23 cellular contexts compared by ENCODE assay signal in the genomic region with DNA sequence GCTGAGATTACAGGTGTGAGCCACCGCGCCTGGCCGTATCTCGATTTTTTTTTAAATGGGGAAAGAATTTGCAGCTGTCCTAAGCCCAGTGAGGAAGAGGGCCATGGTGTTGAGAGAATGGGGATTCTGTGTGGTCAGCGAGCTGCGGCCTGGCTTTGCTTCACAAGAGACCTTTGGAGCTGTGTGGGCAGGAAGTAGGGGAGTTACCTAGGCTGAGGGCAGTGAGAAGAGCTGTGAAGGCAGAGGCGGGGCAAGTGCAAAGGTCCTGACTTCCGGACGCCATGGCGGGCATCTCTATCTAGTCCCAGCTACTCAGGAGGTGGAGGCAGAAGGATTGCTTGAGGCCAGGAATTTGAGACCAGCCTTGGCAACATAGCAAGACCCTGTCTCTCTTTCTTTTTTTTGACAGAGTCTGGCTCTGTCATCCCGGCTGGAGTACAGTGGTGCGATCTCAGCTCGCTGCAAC. TPM values are rescaled to one million over a fixed set of nuclear protein-coding genes. Genes with fewer than 3 reads are reported as not detected.
DNase-seq lines count a peak whose midpoint lies in the region; ATAC-seq, FAIRE-seq and TF ChIP-seq lines count a peak whose summit lies in the region.
"Had no signal": no experiment of that assay in that cellular context is flagged by ENCODE, and none has a peak within 500 bp of the region (broad histone marks: within the 10 kb centered on the region; RNA-seq: fewer than 3 reads in every experiment).

No MANE protein-coding gene starts in this region.

- intact Hi-C loops in kidney (cut with DNase I) = no loop called here

- H3K36me3 ChIP-seq in kidney (ENCODE audit: control insufficient read depth in 1 of 2, insufficient read depth in 2 of 2, low read length in 2 of 2) (peaks cover 0 to 2% of the 10 kb centered on the region in 2 donors), small intestine (ENCODE audit: control insufficient read depth in 2 of 2, insufficient read depth in 2 of 2, low read length in 2 of 2) (peaks cover 0 to 2% of the 10 kb centered on the region in 2 donors)

- CTCF ChIA-PET in WTC11 (lab: Charles Lee) = interaction anchor here (0.7 to 1.4 kb wide), 6 partner anchors 31 to 441 kb away, joined by 3 to 6 read pairs (median 4); no protein-coding TSS in a partner anchor

- H3K9me3 Mint-ChIP-seq in WTC11 = no peaks in the 10 kb centered on the region
- H3K9me3 Mint-ChIP-seq: CD8-positive, alpha-beta T cell; type B pancreatic cell had no signal

- no peaks in the 10 kb centered on the region for H3K27me3 Mint-ChIP-seq in WTC11 (ENCODE audit: low read depth)
- H3K27me3 Mint-ChIP-seq: activated CD4-positive, alpha-beta T cell treated with anti-CD3 and anti-CD28 coated beads for 36 hours; type B pancreatic cell had no signal

- peaks cover 14% of the 10 kb centered on the region for H3K4me1 Mint-ChIP-seq in WTC11

- ATAC-seq in WTC11 (no peak), HG02759 (IDR thresholded peaks at IDR 0.05; ENCODE audit: unreplicated experiment) (no peak)
- ATAC-seq: activated CD4-positive, alpha-beta T cell treated with anti-CD3 and anti-CD28 coated beads for 36 hours; CD8-positive, alpha-beta T cell had no signal

- H3K36me3 Mint-ChIP-seq in WTC11 = peaks cover 3% of the 10 kb centered on the region; the same call in 1 of the 2 replicates

- peaks cover 11 to 12% of the 10 kb centered on the region in 2 donors for H3K4me1 ChIP-seq in kidney (ENCODE audit: control insufficient read depth in 1 of 2, insufficient read depth in 1 of 2, low read depth in 1 of 2, low read length in 2 of 2)
- H3K4me1 ChIP-seq in small intestine (ENCODE audit: control insufficient read depth in 2 of 2, insufficient read depth in 1 of 2, low read depth in 1 of 2, low read length in 1 of 2) = peaks cover 2 to 5% of the 10 kb centered on the region in 2 donors

- no peaks in the 10 kb centered on the region for H3K27me3 ChIP-seq in small intestine (ENCODE audit: control insufficient read depth in 2 of 2, insufficient read depth in 2 of 2, low read length in 2 of 2)
- H3K27me3 ChIP-seq: brain microvascular endothelial cell, neutrophil, stomach had no signal

- H3K9ac ChIP-seq in kidney (ENCODE audit: low read length in 2 of 2) = no peak overlapping the region
- H3K9ac ChIP-seq: KMS-11 had no signal

- no peak overlapping the region for H3K4me3 ChIP-seq in kidney (ENCODE audit: low read length in 2 of 2)
- H3K4me3 ChIP-seq in small intestine (ENCODE audit: low read depth in 1 of 2, low read length in 2 of 2) = no peak overlapping the region
- H3K4me3 ChIP-seq: left ventricle myocardium inferior, stomach had no signal

- FAIRE-seq in kidney (lab: Jason Lieb, UNC) (no peak), small intestine (lab: Jason Lieb, UNC) (no peak)
- FAIRE-seq: endometrium, TTC549 had no signal

- DNase-seq in WTC11 (ENCODE audit: low spot score) (no peak), kidney (no peak), small intestine (peak; percentile 77), DMS 273 treated with DMSO at 0.1 percent for 48 hours (lab: John Stamatoyannopoulos, UW) (no peak)
- DNase-seq: activated CD4-positive, alpha-beta T cell treated with anti-CD3 and anti-CD28 coated beads for 36 hours; brain microvascular endothelial cell; GF-D8; left ventricle myocardium inferior; MV-4-11; NCI-H1694; NCI-H748 treated with DMSO at 0.1 percent for 48 hours; Right ventricle myocardium superior; stimulated activated CD4-positive, alpha-beta T cell treated with anti-CD3 and anti-CD28 coated beads, Interleukin-4, amount 100 ng/mL, for 1 hour; stomach; SW 1271 had no signal

- peak overlapping the region; percentile 92 for H3K27ac Mint-ChIP-seq in WTC11
- H3K27ac Mint-ChIP-seq: activated CD4-positive, alpha-beta T cell treated with anti-CD3 and anti-CD28 coated beads for 36 hours; CD8-positive, alpha-beta T cell; type B pancreatic cell had no signal

- POLR2A ChIA-PET in WTC11 (lab: Charles Lee) = interaction anchor here (0.6 kb wide), 1 partner anchor 13 kb away, joined by 5 read pairs; no protein-coding TSS in a partner anchor

- H3K9me3 ChIP-seq in kidney (ENCODE audit: control insufficient read depth in 1 of 2, low read length in 2 of 2) = no peaks in the 10 kb centered on the region
- H3K9me3 ChIP-seq in small intestine (ENCODE audit: control insufficient read depth, low read depth) = no peaks in the 10 kb centered on the region
- H3K9me3 ChIP-seq: left ventricle myocardium inferior, neutrophil, stomach had no signal

- H3K27ac ChIP-seq in kidney (ENCODE audit: low read depth in 2 of 2, low read length in 2 of 2) (peak overlapping the region; percentile 39 to 65), small intestine (ENCODE audit: low read depth in 1 of 2, low read length in 1 of 2) (peak overlapping the region in 1 of 2 donors; percentile 52)
- H3K27ac ChIP-seq: brain microvascular endothelial cell, KMS-11, left ventricle myocardium inferior, neutrophil, stomach had no signal

- 63 to 73% (median 71%) methylated on average over 12 to 13 of the region's 13 CpGs for WGBS in small intestine, 3 donors

- no peak overlapping the region for H3K4me3 Mint-ChIP-seq in WTC11
- H3K4me3 Mint-ChIP-seq: activated CD4-positive, alpha-beta T cell treated with anti-CD3 and anti-CD28 coated beads for 36 hours; CD8-positive, alpha-beta T cell; type B pancreatic cell had no signal

- TF ChIP-seq CTCF in WTC11 (IDR thresholded peaks at IDR 0.05) = no peak
- no peak for TF ChIP-seq CTCF in kidney (IDR thresholded peaks at IDR 0.05; ENCODE audit: borderline replicate concordance, extremely low read depth, insufficient read depth)

TF ChIP-seq in WTC11, 78 proteins besides CTCF, POLR2A, EP300 and RAD21:
- TF ChIP-seq CBFB (CRISPR knock-in tag; IDR thresholded peaks at IDR 0.05; ENCODE audit: low read depth) = no peak
- TF ChIP-seq ETV6 (CRISPR knock-in tag; IDR thresholded peaks at IDR 0.05) = no peak
- no peak for TF ChIP-seq CREB1 (CRISPR knock-in tag; IDR thresholded peaks at IDR 0.05)
- TF ChIP-seq NR2C2 (CRISPR knock-in tag; IDR thresholded peaks at IDR 0.05) = no peak
- TF ChIP-seq NFYB (CRISPR knock-in tag; conservative IDR thresholded peaks at IDR 0.05; ENCODE audit: low read depth) = no peak
- TF ChIP-seq TEAD1 (CRISPR knock-in tag; IDR thresholded peaks at IDR 0.05) = no peak
- TF ChIP-seq FOXJ3 (CRISPR knock-in tag; IDR thresholded peaks at IDR 0.05; ENCODE audit: borderline replicate concordance) = no peak
- TF ChIP-seq IRF2 (CRISPR knock-in tag; IDR thresholded peaks at IDR 0.05; ENCODE audit: borderline replicate concordance, low read depth) = no peak
- no peak for TF ChIP-seq TP53 (CRISPR knock-in tag; IDR thresholded peaks at IDR 0.05)
- TF ChIP-seq, protein P1, sequence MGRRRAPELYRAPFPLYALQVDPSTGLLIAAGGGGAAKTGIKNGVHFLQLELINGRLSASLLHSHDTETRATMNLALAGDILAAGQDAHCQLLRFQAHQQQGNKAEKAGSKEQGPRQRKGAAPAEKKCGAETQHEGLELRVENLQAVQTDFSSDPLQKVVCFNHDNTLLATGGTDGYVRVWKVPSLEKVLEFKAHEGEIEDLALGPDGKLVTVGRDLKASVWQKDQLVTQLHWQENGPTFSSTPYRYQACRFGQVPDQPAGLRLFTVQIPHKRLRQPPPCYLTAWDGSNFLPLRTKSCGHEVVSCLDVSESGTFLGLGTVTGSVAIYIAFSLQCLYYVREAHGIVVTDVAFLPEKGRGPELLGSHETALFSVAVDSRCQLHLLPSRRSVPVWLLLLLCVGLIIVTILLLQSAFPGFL (CRISPR knock-in tag; IDR thresholded peaks at IDR 0.05; ENCODE audit: borderline replicate concordance) = no peak

RNA-seq across cellular contexts. Expression of a gene that starts 4.9 kb away (rescaled TPM):
- total RNA-seq in WTC11 (2021) = 119 to 127 TPM (median 120 TPM) in 3 replicates
- 70.0 TPM for total RNA-seq in kidney
- polyA plus RNA-seq in kidney (ENCODE audit: insufficient read depth, low read depth, low replicate concordance) = 32.0 TPM
- polyA plus RNA-seq in small intestine = 10 to 100 TPM; 34.7 to 58.1 (median 49.2) TPM

RNA-seq across cellular contexts. Expression of a gene that starts 8.6 kb away (rescaled TPM):
- 0.30 to 0.55 TPM (median 0.48 TPM) in 3 replicates for total RNA-seq in WTC11 (2021)
- 0.50 TPM for total RNA-seq in kidney
- 0.47 TPM for polyA plus RNA-seq in kidney (ENCODE audit: insufficient read depth, low read depth, low replicate concordance)
- under 1 TPM in 2 of 3 donors, not detected in 1; 0.28 to 0.54 TPM for polyA plus RNA-seq in small intestine
- total RNA-seq: H4, stomach had no signal

RNA-seq across cellular contexts. Expression of a gene that starts 41.4 kb away (rescaled TPM):
- total RNA-seq in WTC11 (2021) (35.1 to 36.3 TPM (median 35.7 TPM) in 3 replicates), kidney (26.9 TPM)
- polyA plus RNA-seq in kidney (ENCODE audit: insufficient read depth, low read depth, low replicate concordance) (51.2 TPM), small intestine (10 to 100 TPM in 1 of 3 donors, 1 to 10 TPM in 2; 4.1 to 14.9 (median 5.1) TPM)

RNA-seq across cellular contexts. Expression of a gene that starts 46.4 kb away (rescaled TPM):
- total RNA-seq in WTC11 (2021) = 80.2 to 81.2 TPM (median 81.2 TPM) in 3 replicates
- total RNA-seq in kidney = 53.2 TPM
- 37.3 TPM for polyA plus RNA-seq in kidney (ENCODE audit: insufficient read depth, low read depth, low replicate concordance)
- 10 to 100 TPM; 26.7 to 53.9 (median 28.5) TPM for polyA plus RNA-seq in small intestine
